ENCODE assay signal across 1 cellular context in the genomic region with DNA sequence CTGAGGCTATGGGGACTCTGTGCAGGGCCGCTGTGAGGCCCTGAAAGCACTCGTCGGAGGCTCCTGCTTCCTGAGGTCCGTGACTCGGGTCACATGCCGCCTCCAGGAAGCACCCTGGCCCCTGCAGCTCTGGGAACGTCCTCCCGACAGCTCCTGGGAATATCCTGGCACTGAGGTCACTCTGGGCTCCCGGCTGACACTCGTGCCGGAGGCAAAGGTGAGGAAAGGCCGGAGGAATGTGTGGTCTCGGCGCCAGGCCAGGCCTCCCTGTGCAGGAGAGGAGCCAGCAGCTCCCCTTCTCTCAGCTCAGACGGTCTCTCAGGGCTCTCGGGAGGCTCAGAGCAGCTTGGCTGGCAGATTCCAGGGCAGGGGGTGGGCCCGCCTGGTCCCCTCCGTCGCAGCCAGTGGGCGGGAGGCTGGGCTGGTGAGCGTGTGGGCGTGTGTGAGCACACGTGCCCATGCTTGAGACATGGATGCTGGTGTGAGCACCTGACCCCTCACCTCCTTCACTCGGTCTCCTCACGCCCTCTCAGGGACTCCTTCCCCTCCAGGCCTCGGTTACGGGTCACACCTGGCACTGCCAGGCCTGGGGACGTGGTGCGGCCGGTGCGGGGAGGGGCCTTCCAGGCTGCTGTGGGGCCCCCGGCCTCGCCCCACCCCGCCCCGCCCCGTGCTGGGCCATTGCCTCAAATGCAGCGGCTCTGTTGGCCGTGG.
TF ChIP-seq lines count a peak whose summit lies in the region.

No MANE protein-coding gene starts in this region.

TF ChIP-seq in HepG2, 621 proteins besides CTCF, POLR2A, EP300 and RAD21 (continued from another document and continues in another):
- TF ChIP-seq, protein P1, sequence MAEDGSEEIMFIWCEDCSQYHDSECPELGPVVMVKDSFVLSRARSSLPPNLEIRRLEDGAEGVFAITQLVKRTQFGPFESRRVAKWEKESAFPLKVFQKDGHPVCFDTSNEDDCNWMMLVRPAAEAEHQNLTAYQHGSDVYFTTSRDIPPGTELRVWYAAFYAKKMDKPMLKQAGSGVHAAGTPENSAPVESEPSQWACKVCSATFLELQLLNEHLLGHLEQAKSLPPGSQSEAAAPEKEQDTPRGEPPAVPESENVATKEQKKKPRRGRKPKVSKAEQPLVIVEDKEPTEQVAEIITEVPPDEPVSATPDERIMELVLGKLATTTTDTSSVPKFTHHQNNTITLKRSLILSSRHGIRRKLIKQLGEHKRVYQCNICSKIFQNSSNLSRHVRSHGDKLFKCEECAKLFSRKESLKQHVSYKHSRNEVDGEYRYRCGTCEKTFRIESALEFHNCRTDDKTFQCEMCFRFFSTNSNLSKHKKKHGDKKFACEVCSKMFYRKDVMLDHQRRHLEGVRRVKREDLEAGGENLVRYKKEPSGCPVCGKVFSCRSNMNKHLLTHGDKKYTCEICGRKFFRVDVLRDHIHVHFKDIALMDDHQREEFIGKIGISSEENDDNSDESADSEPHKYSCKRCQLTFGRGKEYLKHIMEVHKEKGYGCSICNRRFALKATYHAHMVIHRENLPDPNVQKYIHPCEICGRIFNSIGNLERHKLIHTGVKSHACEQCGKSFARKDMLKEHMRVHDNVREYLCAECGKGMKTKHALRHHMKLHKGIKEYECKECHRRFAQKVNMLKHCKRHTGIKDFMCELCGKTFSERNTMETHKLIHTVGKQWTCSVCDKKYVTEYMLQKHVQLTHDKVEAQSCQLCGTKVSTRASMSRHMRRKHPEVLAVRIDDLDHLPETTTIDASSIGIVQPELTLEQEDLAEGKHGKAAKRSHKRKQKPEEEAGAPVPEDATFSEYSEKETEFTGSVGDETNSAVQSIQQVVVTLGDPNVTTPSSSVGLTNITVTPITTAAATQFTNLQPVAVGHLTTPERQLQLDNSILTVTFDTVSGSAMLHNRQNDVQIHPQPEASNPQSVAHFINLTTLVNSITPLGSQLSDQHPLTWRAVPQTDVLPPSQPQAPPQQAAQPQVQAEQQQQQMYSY (CRISPR knock-in tag; IDR thresholded peaks at IDR 0.05): no peak
- TF ChIP-seq ZSCAN25 (CRISPR knock-in tag; IDR thresholded peaks at IDR 0.05) (peak; percentile 63), ZNF615 (CRISPR knock-in tag; IDR thresholded peaks at IDR 0.05; ENCODE audit: borderline replicate concordance) (no peak), KDM5A (IDR thresholded peaks at IDR 0.05; ENCODE audit: borderline replicate concordance, low read length) (no peak), CENPX (CRISPR knock-in tag; IDR thresholded peaks at IDR 0.05) (no peak), ZNF282 (IDR thresholded peaks at IDR 0.05; ENCODE audit: partially characterized antibody) (no peak), RFX3 (CRISPR knock-in tag; IDR thresholded peaks at IDR 0.05) (no peak), ZFP36L2 (CRISPR knock-in tag; IDR thresholded peaks at IDR 0.05) (no peak), PRMT3 (CRISPR knock-in tag; IDR thresholded peaks at IDR 0.05; ENCODE audit: borderline replicate concordance, low read depth) (no peak), IKZF1 (IDR thresholded peaks at IDR 0.05) (no peak), SNRNP70 (IDR thresholded peaks at IDR 0.05; ENCODE audit: low read depth, low read length) (no peak), ZFP90 (CRISPR knock-in tag; IDR thresholded peaks at IDR 0.05; ENCODE audit: borderline replicate concordance) (no peak), ZNF703 (CRISPR knock-in tag; IDR thresholded peaks at IDR 0.05; ENCODE audit: borderline replicate concordance) (no peak), ZNF749 (CRISPR knock-in tag; IDR thresholded peaks at IDR 0.05; ENCODE audit: borderline replicate concordance) (no peak), RCOR2 (CRISPR knock-in tag; IDR thresholded peaks at IDR 0.05) (no peak), ZNF619 (CRISPR knock-in tag; IDR thresholded peaks at IDR 0.05) (0 out of 2 replicates have a peak, but pooled peaks have one; percentile 20), TEAD2 (CRISPR knock-in tag; IDR thresholded peaks at IDR 0.05) (no peak), ZNF670 (CRISPR knock-in tag; IDR thresholded peaks at IDR 0.05; ENCODE audit: borderline replicate concordance) (no peak), FOXM1 (CRISPR knock-in tag; IDR thresholded peaks at IDR 0.05) (no peak), KMT2B (CRISPR knock-in tag; IDR thresholded peaks at IDR 0.05) (0 out of 2 replicates have a peak, but pooled peaks have one; percentile 26), LCORL (IDR thresholded peaks at IDR 0.05) (no peak), LCORL (CRISPR knock-in tag; IDR thresholded peaks at IDR 0.05) (peak; percentile 44), ELF4 (CRISPR knock-in tag; IDR thresholded peaks at IDR 0.05; ENCODE audit: borderline replicate concordance) (no peak), SMAD1 (CRISPR knock-in tag; IDR thresholded peaks at IDR 0.05; ENCODE audit: borderline replicate concordance, low read depth) (no peak), MIER3 (CRISPR knock-in tag; IDR thresholded peaks at IDR 0.05; ENCODE audit: borderline replicate concordance) (no peak), SCMH1 (CRISPR knock-in tag; IDR thresholded peaks at IDR 0.05; ENCODE audit: borderline replicate concordance) (no peak), ZNF547 (CRISPR knock-in tag; IDR thresholded peaks at IDR 0.05) (peak; percentile 88), ZNF776 (CRISPR knock-in tag; IDR thresholded peaks at IDR 0.05) (no peak), ZNF3 (CRISPR knock-in tag; IDR thresholded peaks at IDR 0.05) (no peak)
- TF ChIP-seq, protein P2, sequence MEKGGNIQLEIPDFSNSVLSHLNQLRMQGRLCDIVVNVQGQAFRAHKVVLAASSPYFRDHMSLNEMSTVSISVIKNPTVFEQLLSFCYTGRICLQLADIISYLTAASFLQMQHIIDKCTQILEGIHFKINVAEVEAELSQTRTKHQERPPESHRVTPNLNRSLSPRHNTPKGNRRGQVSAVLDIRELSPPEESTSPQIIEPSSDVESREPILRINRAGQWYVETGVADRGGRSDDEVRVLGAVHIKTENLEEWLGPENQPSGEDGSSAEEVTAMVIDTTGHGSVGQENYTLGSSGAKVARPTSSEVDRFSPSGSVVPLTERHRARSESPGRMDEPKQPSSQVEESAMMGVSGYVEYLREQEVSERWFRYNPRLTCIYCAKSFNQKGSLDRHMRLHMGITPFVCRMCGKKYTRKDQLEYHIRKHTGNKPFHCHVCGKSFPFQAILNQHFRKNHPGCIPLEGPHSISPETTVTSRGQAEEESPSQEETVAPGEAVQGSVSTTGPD (CRISPR knock-in tag; IDR thresholded peaks at IDR 0.05): no peak
- TF ChIP-seq, protein P3, sequence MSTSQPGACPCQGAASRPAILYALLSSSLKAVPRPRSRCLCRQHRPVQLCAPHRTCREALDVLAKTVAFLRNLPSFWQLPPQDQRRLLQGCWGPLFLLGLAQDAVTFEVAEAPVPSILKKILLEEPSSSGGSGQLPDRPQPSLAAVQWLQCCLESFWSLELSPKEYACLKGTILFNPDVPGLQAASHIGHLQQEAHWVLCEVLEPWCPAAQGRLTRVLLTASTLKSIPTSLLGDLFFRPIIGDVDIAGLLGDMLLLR (CRISPR knock-in tag; IDR thresholded peaks at IDR 0.05): peak; percentile 67; the same call in 1 of the 2 replicates
- TF ChIP-seq, protein P4, sequence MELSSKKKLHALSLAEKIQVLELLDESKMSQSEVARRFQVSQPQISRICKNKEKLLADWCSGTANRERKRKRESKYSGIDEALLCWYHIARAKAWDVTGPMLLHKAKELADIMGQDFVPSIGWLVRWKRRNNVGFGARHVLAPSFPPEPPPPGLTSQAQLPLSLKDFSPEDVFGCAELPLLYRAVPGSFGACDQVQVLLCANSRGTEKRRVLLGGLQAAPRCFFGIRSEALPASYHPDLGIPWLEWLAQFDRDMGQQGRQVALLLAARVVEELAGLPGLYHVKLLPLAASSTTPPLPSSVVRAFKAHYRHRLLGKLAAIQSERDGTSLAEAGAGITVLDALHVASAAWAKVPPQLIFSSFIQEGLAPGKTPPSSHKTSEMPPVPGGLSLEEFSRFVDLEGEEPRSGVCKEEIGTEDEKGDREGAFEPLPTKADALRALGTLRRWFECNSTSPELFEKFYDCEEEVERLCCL (CRISPR knock-in tag; IDR thresholded peaks at IDR 0.05; ENCODE audit: borderline replicate concordance): peak; percentile 84; the same call in 1 of the 2 replicates
- TF ChIP-seq, protein P5, sequence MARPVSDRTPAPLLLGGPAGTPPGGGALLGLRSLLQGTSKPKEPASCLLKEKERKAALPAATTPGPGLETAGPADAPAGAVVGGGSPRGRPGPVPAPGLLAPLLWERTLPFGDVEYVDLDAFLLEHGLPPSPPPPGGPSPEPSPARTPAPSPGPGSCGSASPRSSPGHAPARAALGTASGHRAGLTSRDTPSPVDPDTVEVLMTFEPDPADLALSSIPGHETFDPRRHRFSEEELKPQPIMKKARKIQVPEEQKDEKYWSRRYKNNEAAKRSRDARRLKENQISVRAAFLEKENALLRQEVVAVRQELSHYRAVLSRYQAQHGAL (CRISPR knock-in tag; IDR thresholded peaks at IDR 0.05; ENCODE audit: not compliant biosample characterization): no peak
- TF ChIP-seq, protein P6, sequence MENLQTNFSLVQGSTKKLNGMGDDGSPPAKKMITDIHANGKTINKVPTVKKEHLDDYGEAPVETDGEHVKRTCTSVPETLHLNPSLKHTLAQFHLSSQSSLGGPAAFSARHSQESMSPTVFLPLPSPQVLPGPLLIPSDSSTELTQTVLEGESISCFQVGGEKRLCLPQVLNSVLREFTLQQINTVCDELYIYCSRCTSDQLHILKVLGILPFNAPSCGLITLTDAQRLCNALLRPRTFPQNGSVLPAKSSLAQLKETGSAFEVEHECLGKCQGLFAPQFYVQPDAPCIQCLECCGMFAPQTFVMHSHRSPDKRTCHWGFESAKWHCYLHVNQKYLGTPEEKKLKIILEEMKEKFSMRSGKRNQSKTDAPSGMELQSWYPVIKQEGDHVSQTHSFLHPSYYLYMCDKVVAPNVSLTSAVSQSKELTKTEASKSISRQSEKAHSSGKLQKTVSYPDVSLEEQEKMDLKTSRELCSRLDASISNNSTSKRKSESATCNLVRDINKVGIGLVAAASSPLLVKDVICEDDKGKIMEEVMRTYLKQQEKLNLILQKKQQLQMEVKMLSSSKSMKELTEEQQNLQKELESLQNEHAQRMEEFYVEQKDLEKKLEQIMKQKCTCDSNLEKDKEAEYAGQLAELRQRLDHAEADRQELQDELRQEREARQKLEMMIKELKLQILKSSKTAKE (CRISPR knock-in tag; IDR thresholded peaks at IDR 0.05; ENCODE audit: borderline replicate concordance): no peak
- TF ChIP-seq, protein P7, sequence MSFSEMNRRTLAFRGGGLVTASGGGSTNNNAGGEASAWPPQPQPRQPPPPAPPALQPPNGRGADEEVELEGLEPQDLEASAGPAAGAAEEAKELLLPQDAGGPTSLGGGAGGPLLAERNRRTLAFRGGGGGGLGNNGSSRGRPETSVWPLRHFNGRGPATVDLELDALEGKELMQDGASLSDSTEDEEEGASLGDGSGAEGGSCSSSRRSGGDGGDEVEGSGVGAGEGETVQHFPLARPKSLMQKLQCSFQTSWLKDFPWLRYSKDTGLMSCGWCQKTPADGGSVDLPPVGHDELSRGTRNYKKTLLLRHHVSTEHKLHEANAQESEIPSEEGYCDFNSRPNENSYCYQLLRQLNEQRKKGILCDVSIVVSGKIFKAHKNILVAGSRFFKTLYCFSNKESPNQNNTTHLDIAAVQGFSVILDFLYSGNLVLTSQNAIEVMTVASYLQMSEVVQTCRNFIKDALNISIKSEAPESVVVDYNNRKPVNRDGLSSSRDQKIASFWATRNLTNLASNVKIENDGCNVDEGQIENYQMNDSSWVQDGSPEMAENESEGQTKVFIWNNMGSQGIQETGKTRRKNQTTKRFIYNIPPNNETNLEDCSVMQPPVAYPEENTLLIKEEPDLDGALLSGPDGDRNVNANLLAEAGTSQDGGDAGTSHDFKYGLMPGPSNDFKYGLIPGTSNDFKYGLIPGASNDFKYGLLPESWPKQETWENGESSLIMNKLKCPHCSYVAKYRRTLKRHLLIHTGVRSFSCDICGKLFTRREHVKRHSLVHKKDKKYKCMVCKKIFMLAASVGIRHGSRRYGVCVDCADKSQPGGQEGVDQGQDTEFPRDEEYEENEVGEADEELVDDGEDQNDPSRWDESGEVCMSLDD (CRISPR knock-in tag; IDR thresholded peaks at IDR 0.05; ENCODE audit: borderline replicate concordance): no peak
- TF ChIP-seq, protein P8, sequence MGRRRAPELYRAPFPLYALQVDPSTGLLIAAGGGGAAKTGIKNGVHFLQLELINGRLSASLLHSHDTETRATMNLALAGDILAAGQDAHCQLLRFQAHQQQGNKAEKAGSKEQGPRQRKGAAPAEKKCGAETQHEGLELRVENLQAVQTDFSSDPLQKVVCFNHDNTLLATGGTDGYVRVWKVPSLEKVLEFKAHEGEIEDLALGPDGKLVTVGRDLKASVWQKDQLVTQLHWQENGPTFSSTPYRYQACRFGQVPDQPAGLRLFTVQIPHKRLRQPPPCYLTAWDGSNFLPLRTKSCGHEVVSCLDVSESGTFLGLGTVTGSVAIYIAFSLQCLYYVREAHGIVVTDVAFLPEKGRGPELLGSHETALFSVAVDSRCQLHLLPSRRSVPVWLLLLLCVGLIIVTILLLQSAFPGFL (CRISPR knock-in tag; IDR thresholded peaks at IDR 0.05): no peak
- TF ChIP-seq, protein P9, sequence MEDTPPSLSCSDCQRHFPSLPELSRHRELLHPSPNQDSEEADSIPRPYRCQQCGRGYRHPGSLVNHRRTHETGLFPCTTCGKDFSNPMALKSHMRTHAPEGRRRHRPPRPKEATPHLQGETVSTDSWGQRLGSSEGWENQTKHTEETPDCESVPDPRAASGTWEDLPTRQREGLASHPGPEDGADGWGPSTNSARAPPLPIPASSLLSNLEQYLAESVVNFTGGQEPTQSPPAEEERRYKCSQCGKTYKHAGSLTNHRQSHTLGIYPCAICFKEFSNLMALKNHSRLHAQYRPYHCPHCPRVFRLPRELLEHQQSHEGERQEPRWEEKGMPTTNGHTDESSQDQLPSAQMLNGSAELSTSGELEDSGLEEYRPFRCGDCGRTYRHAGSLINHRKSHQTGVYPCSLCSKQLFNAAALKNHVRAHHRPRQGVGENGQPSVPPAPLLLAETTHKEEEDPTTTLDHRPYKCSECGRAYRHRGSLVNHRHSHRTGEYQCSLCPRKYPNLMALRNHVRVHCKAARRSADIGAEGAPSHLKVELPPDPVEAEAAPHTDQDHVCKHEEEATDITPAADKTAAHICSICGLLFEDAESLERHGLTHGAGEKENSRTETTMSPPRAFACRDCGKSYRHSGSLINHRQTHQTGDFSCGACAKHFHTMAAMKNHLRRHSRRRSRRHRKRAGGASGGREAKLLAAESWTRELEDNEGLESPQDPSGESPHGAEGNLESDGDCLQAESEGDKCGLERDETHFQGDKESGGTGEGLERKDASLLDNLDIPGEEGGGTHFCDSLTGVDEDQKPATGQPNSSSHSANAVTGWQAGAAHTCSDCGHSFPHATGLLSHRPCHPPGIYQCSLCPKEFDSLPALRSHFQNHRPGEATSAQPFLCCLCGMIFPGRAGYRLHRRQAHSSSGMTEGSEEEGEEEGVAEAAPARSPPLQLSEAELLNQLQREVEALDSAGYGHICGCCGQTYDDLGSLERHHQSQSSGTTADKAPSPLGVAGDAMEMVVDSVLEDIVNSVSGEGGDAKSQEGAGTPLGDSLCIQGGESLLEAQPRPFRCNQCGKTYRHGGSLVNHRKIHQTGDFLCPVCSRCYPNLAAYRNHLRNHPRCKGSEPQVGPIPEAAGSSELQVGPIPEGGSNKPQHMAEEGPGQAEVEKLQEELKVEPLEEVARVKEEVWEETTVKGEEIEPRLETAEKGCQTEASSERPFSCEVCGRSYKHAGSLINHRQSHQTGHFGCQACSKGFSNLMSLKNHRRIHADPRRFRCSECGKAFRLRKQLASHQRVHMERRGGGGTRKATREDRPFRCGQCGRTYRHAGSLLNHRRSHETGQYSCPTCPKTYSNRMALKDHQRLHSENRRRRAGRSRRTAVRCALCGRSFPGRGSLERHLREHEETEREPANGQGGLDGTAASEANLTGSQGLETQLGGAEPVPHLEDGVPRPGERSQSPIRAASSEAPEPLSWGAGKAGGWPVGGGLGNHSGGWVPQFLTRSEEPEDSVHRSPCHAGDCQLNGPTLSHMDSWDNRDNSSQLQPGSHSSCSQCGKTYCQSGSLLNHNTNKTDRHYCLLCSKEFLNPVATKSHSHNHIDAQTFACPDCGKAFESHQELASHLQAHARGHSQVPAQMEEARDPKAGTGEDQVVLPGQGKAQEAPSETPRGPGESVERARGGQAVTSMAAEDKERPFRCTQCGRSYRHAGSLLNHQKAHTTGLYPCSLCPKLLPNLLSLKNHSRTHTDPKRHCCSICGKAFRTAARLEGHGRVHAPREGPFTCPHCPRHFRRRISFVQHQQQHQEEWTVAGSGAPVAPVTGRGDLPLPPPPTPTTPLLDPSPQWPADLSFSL (CRISPR knock-in tag; IDR thresholded peaks at IDR 0.05): no peak
